In genomic region chr2:88764850-88765153, GRCh38 we compare ENCODE assay signal across 11 cellular contexts.
DNase-seq lines count a peak whose midpoint lies in the region; ATAC-seq and TF ChIP-seq lines count a peak whose summit lies in the region.
"Had no signal": no experiment of that assay in that cellular context is flagged by ENCODE, and none has a peak within 500 bp of the region (broad histone marks: within the 10 kb centered on the region; RNA-seq: fewer than 3 reads in every experiment).

No MANE protein-coding gene starts in this region.

- H3K27me3 ChIP-seq in OCI-LY1 (ENCODE audit: insufficient read depth, low read length) (no peaks in the 10 kb centered on the region), spleen (replicated peaks in 1 of 7) (peaks cover 2 to 26% (median 21%) of the 10 kb centered on the region in 7 donors)

- DNase-seq in spleen, result no peak
- no peak for DNase-seq in NCI-H2171 (lab: John Stamatoyannopoulos, UW)
- no peak for DNase-seq in activated CD8-positive, alpha-beta memory T cell treated with anti-CD3 and anti-CD28 coated beads, Interleukin-2, amount 10 ng/mL, durations not matched to agents 7 days and 5 days
- no peak for DNase-seq in DMS79 (lab: John Stamatoyannopoulos, UW)
- DNase-seq: PC-9; stimulated activated CD4-positive, alpha-beta T cell treated with anti-CD3 and anti-CD28 coated beads, Interleukin-4, amount 100 ng/mL, for 1 hour had no signal

- no peak for TF ChIP-seq POLR2A in spleen (IDR thresholded peaks at IDR 0.05)

- 18 to 30% (median 23%) methylated on average over 16 to 22 of the region's 22 CpGs; no CpG with 5 or more reads in 1 of the 5 donors for WGBS in spleen, 5 donors

- CTCF ChIA-PET in activated CD8-positive, alpha-beta memory T cell treated with anti-CD3 and anti-CD28 coated beads, Interleukin-2, amount 10 ng/mL, durations not matched to agents 7 days and 5 days (lab: Charles Lee), result no interaction called here

- H3K9me3 ChIP-seq in OCI-LY1 (ENCODE audit: low read length) (peaks cover 8% of the 10 kb centered on the region), spleen (peaks cover 0 to 5% (median 2%) of the 10 kb centered on the region in 8 donors)
- H3K9me3 ChIP-seq: pancreas had no signal

- H3F3A ChIP-seq in OCI-LY1 (ENCODE audit: insufficient read depth, low read length), result no peaks in the 10 kb centered on the region; the same call in 1 of the 2 replicates

- intact Hi-C loops in spleen (cut with DNase I; ENCODE audit: low total_unique reads), result no loop called here

- H2AFZ ChIP-seq in OCI-LY1 (ENCODE audit: low read length), result no peak overlapping the region
- H2AFZ ChIP-seq: PC-9 had no signal

- peak overlapping the region; percentile 72 for H3K4me2 ChIP-seq in OCI-LY1 (ENCODE audit: low read length)
- H3K4me2 ChIP-seq: PC-9 had no signal

- no peaks in the 10 kb centered on the region for H3K9me2 ChIP-seq in OCI-LY1 (ENCODE audit: low read depth, low read length)

- no peak for TF ChIP-seq CTCF in OCI-LY1 (IDR thresholded peaks at IDR 0.05; ENCODE audit: low read length)
- TF ChIP-seq CTCF in spleen (IDR thresholded peaks at IDR 0.05 in 8 of 11, conservative IDR thresholded peaks at IDR 0.05 in 3 of 11), result no peak

- no peaks in the 10 kb centered on the region for H3K36me3 Mint-ChIP-seq in activated CD8-positive, alpha-beta memory T cell treated with anti-CD3 and anti-CD28 coated beads, Interleukin-2, amount 10 ng/mL, durations not matched to agents 7 days and 5 days

- no peak overlapping the region for H3K27ac Mint-ChIP-seq in activated CD8-positive, alpha-beta memory T cell treated with anti-CD3 and anti-CD28 coated beads, Interleukin-2, amount 10 ng/mL, durations not matched to agents 7 days and 5 days
- H3K27ac Mint-ChIP-seq: activated naive CD8-positive, alpha-beta T cell had no signal

- H3K27me3 Mint-ChIP-seq in activated CD8-positive, alpha-beta memory T cell treated with anti-CD3 and anti-CD28 coated beads, Interleukin-2, amount 10 ng/mL, durations not matched to agents 7 days and 5 days, result peaks cover 39% of the 10 kb centered on the region

- peaks cover 28% of the 10 kb centered on the region for H3K79me2 ChIP-seq in OCI-LY1 (ENCODE audit: insufficient read depth, low read length)

- H3K36me3 ChIP-seq in OCI-LY1 (ENCODE audit: insufficient read depth, low read length) (peaks cover 18% of the 10 kb centered on the region), spleen (no peaks in the 10 kb centered on the region)
- H3K36me3 ChIP-seq: pancreas had no signal

- H3K9me3 Mint-ChIP-seq in activated CD8-positive, alpha-beta memory T cell treated with anti-CD3 and anti-CD28 coated beads, Interleukin-2, amount 10 ng/mL, durations not matched to agents 7 days and 5 days (ENCODE audit: low read depth), result no peaks in the 10 kb centered on the region

- no peak overlapping the region for H3K4me3 Mint-ChIP-seq in activated CD8-positive, alpha-beta memory T cell treated with anti-CD3 and anti-CD28 coated beads, Interleukin-2, amount 10 ng/mL, durations not matched to agents 7 days and 5 days

- H3K4me1 ChIP-seq in OCI-LY1 (ENCODE audit: insufficient read depth, low read length, severe bottlenecking), result peaks cover 16% of the 10 kb centered on the region
- H3K4me1 ChIP-seq in spleen, result peaks cover 8 to 17% (median 15%) of the 10 kb centered on the region in 6 donors

- no peak overlapping the region; the same call in 1 of the 2 replicates for H3K9ac ChIP-seq in OCI-LY1 (ENCODE audit: low read length)

- H3K4me3 ChIP-seq in OCI-LY1 (ENCODE audit: low read depth, low read length, poor library complexity, severe bottlenecking) (peak overlapping the region; percentile 87), iPS-11a (ENCODE audit: low read depth, low read length) (peak overlapping the region; percentile 39), spleen (peak overlapping the region in 7 of 8 donors; percentile 34 to 69 (median 39))
- H3K4me3 ChIP-seq: PC-9 had no signal

- H3K27ac ChIP-seq in OCI-LY1 (ENCODE audit: low read depth, low read length, poor library complexity, severe bottlenecking) (peak overlapping the region; percentile 87), spleen (peak overlapping the region in 2 of 8 donors; percentile 47 to 53)
- H3K27ac ChIP-seq: pancreas, PC-9 had no signal

- peak; percentile 24 for ATAC-seq in GM19438 (IDR thresholded peaks at IDR 0.05; ENCODE audit: low read depth, unreplicated experiment)
- ATAC-seq in activated CD8-positive, alpha-beta memory T cell treated with anti-CD3 and anti-CD28 coated beads, Interleukin-2, amount 10 ng/mL, durations not matched to agents 7 days and 5 days, result no peak

- H4K20me1 ChIP-seq in OCI-LY1 (ENCODE audit: insufficient read depth, low read length), result no peaks in the 10 kb centered on the region

- H3K4me1 Mint-ChIP-seq in activated CD8-positive, alpha-beta memory T cell treated with anti-CD3 and anti-CD28 coated beads, Interleukin-2, amount 10 ng/mL, durations not matched to agents 7 days and 5 days, result peaks cover 3% of the 10 kb centered on the region
